ENCODE assay signal across 1 cellular context in the genomic region with DNA sequence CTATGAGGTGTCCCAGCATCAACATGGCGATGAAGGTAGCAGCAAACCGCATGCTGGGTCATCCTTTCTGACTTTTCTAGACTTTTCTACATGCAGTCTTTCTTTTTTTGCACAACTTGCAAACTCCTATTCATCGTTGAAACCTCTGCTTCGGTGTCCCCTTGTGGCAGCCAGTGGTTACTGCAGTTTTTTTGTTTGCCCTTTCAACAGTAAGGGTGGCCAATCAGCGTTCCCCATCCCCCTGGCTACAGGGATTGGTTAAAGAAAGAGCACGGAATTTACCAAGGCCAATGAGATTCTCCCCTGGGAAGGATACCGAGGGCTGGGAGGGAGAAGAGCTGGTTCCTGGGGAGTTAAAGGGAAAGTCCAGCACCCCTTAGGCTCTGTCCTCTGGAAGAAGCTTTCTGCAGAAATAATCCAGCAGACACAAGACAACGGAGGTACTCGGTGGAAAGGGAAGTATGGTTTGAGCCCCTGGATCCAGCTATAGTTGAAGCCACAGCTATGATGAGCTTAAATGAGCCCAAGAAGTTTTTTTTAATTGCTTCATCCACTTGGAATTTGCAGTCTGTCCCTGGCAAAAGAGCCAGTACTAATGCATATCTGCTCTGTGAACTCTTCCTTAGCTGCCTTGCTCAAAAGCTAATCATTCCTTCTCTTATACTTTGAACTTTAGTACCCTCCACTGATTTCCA.
TF ChIP-seq lines count a peak whose summit lies in the region.

No MANE protein-coding gene starts in this region.

TF ChIP-seq in GM23338, 12 proteins besides CTCF, POLR2A, EP300 and RAD21:
- TF ChIP-seq, protein P1, sequence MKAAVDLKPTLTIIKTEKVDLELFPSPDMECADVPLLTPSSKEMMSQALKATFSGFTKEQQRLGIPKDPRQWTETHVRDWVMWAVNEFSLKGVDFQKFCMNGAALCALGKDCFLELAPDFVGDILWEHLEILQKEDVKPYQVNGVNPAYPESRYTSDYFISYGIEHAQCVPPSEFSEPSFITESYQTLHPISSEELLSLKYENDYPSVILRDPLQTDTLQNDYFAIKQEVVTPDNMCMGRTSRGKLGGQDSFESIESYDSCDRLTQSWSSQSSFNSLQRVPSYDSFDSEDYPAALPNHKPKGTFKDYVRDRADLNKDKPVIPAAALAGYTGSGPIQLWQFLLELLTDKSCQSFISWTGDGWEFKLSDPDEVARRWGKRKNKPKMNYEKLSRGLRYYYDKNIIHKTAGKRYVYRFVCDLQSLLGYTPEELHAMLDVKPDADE (IDR thresholded peaks at IDR 0.05): no peak
- TF ChIP-seq, protein P2, sequence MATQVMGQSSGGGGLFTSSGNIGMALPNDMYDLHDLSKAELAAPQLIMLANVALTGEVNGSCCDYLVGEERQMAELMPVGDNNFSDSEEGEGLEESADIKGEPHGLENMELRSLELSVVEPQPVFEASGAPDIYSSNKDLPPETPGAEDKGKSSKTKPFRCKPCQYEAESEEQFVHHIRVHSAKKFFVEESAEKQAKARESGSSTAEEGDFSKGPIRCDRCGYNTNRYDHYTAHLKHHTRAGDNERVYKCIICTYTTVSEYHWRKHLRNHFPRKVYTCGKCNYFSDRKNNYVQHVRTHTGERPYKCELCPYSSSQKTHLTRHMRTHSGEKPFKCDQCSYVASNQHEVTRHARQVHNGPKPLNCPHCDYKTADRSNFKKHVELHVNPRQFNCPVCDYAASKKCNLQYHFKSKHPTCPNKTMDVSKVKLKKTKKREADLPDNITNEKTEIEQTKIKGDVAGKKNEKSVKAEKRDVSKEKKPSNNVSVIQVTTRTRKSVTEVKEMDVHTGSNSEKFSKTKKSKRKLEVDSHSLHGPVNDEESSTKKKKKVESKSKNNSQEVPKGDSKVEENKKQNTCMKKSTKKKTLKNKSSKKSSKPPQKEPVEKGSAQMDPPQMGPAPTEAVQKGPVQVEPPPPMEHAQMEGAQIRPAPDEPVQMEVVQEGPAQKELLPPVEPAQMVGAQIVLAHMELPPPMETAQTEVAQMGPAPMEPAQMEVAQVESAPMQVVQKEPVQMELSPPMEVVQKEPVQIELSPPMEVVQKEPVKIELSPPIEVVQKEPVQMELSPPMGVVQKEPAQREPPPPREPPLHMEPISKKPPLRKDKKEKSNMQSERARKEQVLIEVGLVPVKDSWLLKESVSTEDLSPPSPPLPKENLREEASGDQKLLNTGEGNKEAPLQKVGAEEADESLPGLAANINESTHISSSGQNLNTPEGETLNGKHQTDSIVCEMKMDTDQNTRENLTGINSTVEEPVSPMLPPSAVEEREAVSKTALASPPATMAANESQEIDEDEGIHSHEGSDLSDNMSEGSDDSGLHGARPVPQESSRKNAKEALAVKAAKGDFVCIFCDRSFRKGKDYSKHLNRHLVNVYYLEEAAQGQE (IDR thresholded peaks at IDR 0.05; ENCODE audit: unreplicated experiment): no peak
- TF ChIP-seq ZNF114 (CRISPR knock-in tag; IDR thresholded peaks at IDR 0.05): no peak
- TF ChIP-seq POLR2AphosphoS5 (IDR thresholded peaks at IDR 0.05; ENCODE audit: low read depth): peak; percentile 84
- TF ChIP-seq ZNF331 (CRISPR knock-in tag; IDR thresholded peaks at IDR 0.05; ENCODE audit: low read depth): no peak
- no peak for TF ChIP-seq NANOG (IDR thresholded peaks at IDR 0.05; ENCODE audit: borderline replicate concordance)
- no peak for TF ChIP-seq STAT1 (IDR thresholded peaks at IDR 0.05; ENCODE audit: unreplicated experiment)
- TF ChIP-seq CREB1 (CRISPR knock-in tag; IDR thresholded peaks at IDR 0.05; ENCODE audit: low read depth): peak; percentile 17; the same call in 1 of the 2 replicates
- TF ChIP-seq EZH2 (IDR thresholded peaks at IDR 0.05; ENCODE audit: low read depth, unreplicated experiment): no peak
- no peak for TF ChIP-seq EZH2phosphoT487 (IDR thresholded peaks at IDR 0.05; ENCODE audit: unreplicated experiment)
- peak; percentile 66 for TF ChIP-seq JUNB (IDR thresholded peaks at IDR 0.05; ENCODE audit: unreplicated experiment)
TF ChIP-seq in GM23338: peak in this region for 3.
